ENCODE assay signal across 17 cellular contexts in the genomic region with DNA sequence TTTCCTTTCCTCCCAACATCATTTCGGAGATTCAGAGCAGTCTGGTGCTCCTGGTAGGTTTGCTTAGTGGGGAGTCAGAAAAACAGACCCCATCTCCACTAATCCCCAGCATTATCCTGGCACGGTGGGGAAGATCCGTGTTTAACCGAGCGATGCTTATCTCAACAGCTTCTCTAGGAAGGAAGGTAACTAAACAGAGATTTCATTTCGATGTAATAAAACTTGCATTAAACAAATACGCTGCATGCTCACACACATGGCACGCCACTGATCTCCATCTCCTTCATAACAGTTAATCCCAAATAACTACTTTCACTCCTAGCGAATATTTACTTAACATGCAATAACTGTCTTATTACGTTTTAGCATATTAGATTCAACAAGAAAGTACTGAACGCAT.
DNase-seq lines count a peak whose midpoint lies in the region; ATAC-seq and TF ChIP-seq lines count a peak whose summit lies in the region.
"Had no signal": no experiment of that assay in that cellular context is flagged by ENCODE, and none has a peak within 500 bp of the region (broad histone marks: within the 10 kb centered on the region; RNA-seq: fewer than 3 reads in every experiment).

No MANE protein-coding gene starts in this region.

- no peaks in the 10 kb centered on the region for H3K9me3 ChIP-seq in HEK293 (ENCODE audit: control insufficient read depth, insufficient read depth, low read depth, low read length)
- no peaks in the 10 kb centered on the region for H3K9me3 ChIP-seq in neural progenitor cell (ENCODE audit: low read depth)
- H3K9me3 ChIP-seq: Caco-2 had no signal

- TF ChIP-seq CTCF in HEK293 (tag by site-specific recombination; IDR thresholded peaks at IDR 0.05) (no peak), VCaP (conservative IDR thresholded peaks at IDR 0.05) (no peak), neural progenitor cell (IDR thresholded peaks at IDR 0.05) (no peak)

- peaks cover 46% of the 10 kb centered on the region for H3K4me1 Mint-ChIP-seq in neural progenitor cell
- no peaks in the 10 kb centered on the region for H3K4me1 Mint-ChIP-seq in activated naive CD4-positive, alpha-beta T cell treated with anti-CD3 and anti-CD28 coated beads, Interleukin-2, amount 10 ng/mL, durations not matched to agents 7 days and 5 days
- H3K4me1 Mint-ChIP-seq: CD4-positive, CD25-positive, alpha-beta regulatory T cell had no signal

- peak; percentile 53 for ATAC-seq in left colon
- ATAC-seq: CD8-positive, alpha-beta T cell; HCT116 had no signal

- H3K27me3 Mint-ChIP-seq in neural progenitor cell (ENCODE audit: insufficient read depth, low read depth): peaks cover 7% of the 10 kb centered on the region
- H3K27me3 Mint-ChIP-seq in activated naive CD4-positive, alpha-beta T cell treated with anti-CD3 and anti-CD28 coated beads, Interleukin-2, amount 10 ng/mL, durations not matched to agents 7 days and 5 days: peaks cover 72% of the 10 kb centered on the region

- H4K20me1 ChIP-seq in neural progenitor cell (ENCODE audit: low read depth): no peaks in the 10 kb centered on the region

- no peak overlapping the region for H3K9ac ChIP-seq in neural progenitor cell
- H3K9ac ChIP-seq: GM23248 had no signal

- H3K79me2 ChIP-seq in neural progenitor cell (ENCODE audit: low read depth): no peaks in the 10 kb centered on the region

- H3K27me3 ChIP-seq in neural progenitor cell: no peaks in the 10 kb centered on the region

- H3K4me3 ChIP-seq in HEK293 (ENCODE audit: low read depth, low read length) (no peak overlapping the region), neural progenitor cell (no peak overlapping the region)
- H3K4me3 ChIP-seq: GM23248 had no signal

- peak overlapping the region; percentile 55 for H3K4me2 ChIP-seq in neural progenitor cell

- H3K36me3 Mint-ChIP-seq in neural progenitor cell: peaks cover 29% of the 10 kb centered on the region
- no peaks in the 10 kb centered on the region for H3K36me3 Mint-ChIP-seq in activated naive CD4-positive, alpha-beta T cell treated with anti-CD3 and anti-CD28 coated beads, Interleukin-2, amount 10 ng/mL, durations not matched to agents 7 days and 5 days
- H3K36me3 Mint-ChIP-seq: CD4-positive, CD25-positive, alpha-beta regulatory T cell; CD8-positive, alpha-beta T cell had no signal

- no peak overlapping the region for H3K27ac Mint-ChIP-seq in neural progenitor cell
- H3K27ac Mint-ChIP-seq in activated naive CD4-positive, alpha-beta T cell treated with anti-CD3 and anti-CD28 coated beads, Interleukin-2, amount 10 ng/mL, durations not matched to agents 7 days and 5 days: no peak overlapping the region
- H3K27ac Mint-ChIP-seq: CD4-positive, CD25-positive, alpha-beta regulatory T cell; CD8-positive, alpha-beta T cell; HFFc6 had no signal

- CTCF ChIA-PET in HEK293 (lab: Yijun Ruan, JAX): interaction anchor here (0.7 kb wide), 1 partner anchor 54 kb away, joined by 3 read pairs; no protein-coding TSS in a partner anchor
- CTCF ChIA-PET in activated naive CD4-positive, alpha-beta T cell treated with anti-CD3 and anti-CD28 coated beads, Interleukin-2, amount 10 ng/mL, durations not matched to agents 7 days and 5 days (lab: Charles Lee): interaction anchor here (1.1 to 1.2 kb wide), 2 partner anchors 37 to 39 kb away, joined by 3 to 5 read pairs; no protein-coding TSS in a partner anchor

- H3K4me3 Mint-ChIP-seq in neural progenitor cell: no peak overlapping the region
- no peak overlapping the region for H3K4me3 Mint-ChIP-seq in activated naive CD4-positive, alpha-beta T cell treated with anti-CD3 and anti-CD28 coated beads, Interleukin-2, amount 10 ng/mL, durations not matched to agents 7 days and 5 days
- H3K4me3 Mint-ChIP-seq: CD4-positive, CD25-positive, alpha-beta regulatory T cell; CD8-positive, alpha-beta T cell; HFFc6 had no signal

- H3K4me1 ChIP-seq in HEK293 (ENCODE audit: control insufficient read depth, insufficient read depth, low read length): no peaks in the 10 kb centered on the region
- H3K4me1 ChIP-seq in neural progenitor cell: peaks cover 41% of the 10 kb centered on the region

- DNase-seq in left colon: no peak
- no peak for DNase-seq in neural progenitor cell (ENCODE audit: low spot score)
- DNase-seq in NCI-H1092 treated with DMSO at 0.1 percent for 48 hours (lab: John Stamatoyannopoulos, UW): no peak
- DNase-seq in stimulated activated CD4-positive, alpha-beta T cell treated with anti-CD3 and anti-CD28 coated beads, Interleukin-12 subunit alpha, Interleukin-12 subunit beta, amount 100 ng/mL, for 4 hours: no peak
- no peak for DNase-seq in activated naive CD4-positive, alpha-beta T cell treated with anti-CD3 and anti-CD28 coated beads, Interleukin-2, amount 10 ng/mL, durations not matched to agents 7 days and 5 days
- DNase-seq: C1 segment of cervical spinal cord; Caco-2; CD4-positive, CD25-positive, alpha-beta regulatory T cell; CD8-positive, alpha-beta T cell; DMS153; DND-41; GM23248; H7; HFFc6 had no signal

- no peaks in the 10 kb centered on the region for H3K9me3 Mint-ChIP-seq in neural progenitor cell
- H3K9me3 Mint-ChIP-seq in activated naive CD4-positive, alpha-beta T cell treated with anti-CD3 and anti-CD28 coated beads, Interleukin-2, amount 10 ng/mL, durations not matched to agents 7 days and 5 days: no peaks in the 10 kb centered on the region
- H3K9me3 Mint-ChIP-seq: CD8-positive, alpha-beta T cell; HFFc6 had no signal

- H3K36me3 ChIP-seq in HEK293 (ENCODE audit: control insufficient read depth in 2 of 2, insufficient read depth in 1 of 2, low read length in 2 of 2) (peaks cover 0 to 25% of the 10 kb centered on the region in 2 experiments; a peak in 1 of 3 replicates), neural progenitor cell (no peaks in the 10 kb centered on the region)

- POLR2A ChIA-PET in HEK293 (lab: Yijun Ruan, JAX): interaction anchor here (0.6 to 0.7 kb wide), 2 partner anchors 12 to 14 kb away, joined by 3 to 4 read pairs; no protein-coding TSS in a partner anchor

- no peak overlapping the region for H2AFZ ChIP-seq in neural progenitor cell (replicated peaks)
- H2AFZ ChIP-seq: GM23248 had no signal

- peaks cover 13% of the 10 kb centered on the region for H3F3A ChIP-seq in neural progenitor cell (ENCODE audit: low read depth)

- intact Hi-C loops in left colon (cut with DNase I, micrococcal nuclease): no loop called here

- H3K27ac ChIP-seq in HEK293 (ENCODE audit: extremely low read depth, low read depth, low read length): no peak overlapping the region
- peak overlapping the region; percentile 93 for H3K27ac ChIP-seq in VCaP
- no peak overlapping the region for H3K27ac ChIP-seq in neural progenitor cell
- H3K27ac ChIP-seq: GM23248 had no signal

TF ChIP-seq in HEK293, 187 proteins besides CTCF, POLR2A, EP300 and RAD21 (continues in another document):
- TF ChIP-seq BCL11B (tag by site-specific recombination; IDR thresholded peaks at IDR 0.05; ENCODE audit: low read depth) (0 out of 2 replicates have a peak, but pooled peaks have one; percentile 20), ZNF146 (tag by site-specific recombination; IDR thresholded peaks at IDR 0.05) (no peak), ZNF510 (tag by site-specific recombination; IDR thresholded peaks at IDR 0.05; ENCODE audit: insufficient replicate concordance) (no peak), ZNF433 (tag by site-specific recombination; IDR thresholded peaks at IDR 0.05; ENCODE audit: low read depth) (no peak), ZNF585B (tag by site-specific recombination; IDR thresholded peaks at IDR 0.05) (no peak), ZXDB (tag by site-specific recombination; IDR thresholded peaks at IDR 0.05) (peak; percentile 45; the same call in 1 of the 2 replicates), HOXC10 (CRISPR knock-in tag; IDR thresholded peaks at IDR 0.05) (no peak), ZNF530 (tag by site-specific recombination; IDR thresholded peaks at IDR 0.05; ENCODE audit: low read depth) (no peak), ZNF626 (tag by site-specific recombination; IDR thresholded peaks at IDR 0.05) (no peak), SCRT1 (tag by site-specific recombination; IDR thresholded peaks at IDR 0.05; ENCODE audit: borderline replicate concordance) (no peak), ZFHX2 (tag by site-specific recombination; conservative IDR thresholded peaks at IDR 0.05) (no peak), ZNF776 (tag by site-specific recombination; IDR thresholded peaks at IDR 0.05; ENCODE audit: borderline replicate concordance) (no peak), OVOL3 (tag by site-specific recombination; IDR thresholded peaks at IDR 0.05) (peak; percentile 75), WT1 (tag by site-specific recombination; IDR thresholded peaks at IDR 0.05) (peak; percentile 80), ZSCAN23 (tag by site-specific recombination; IDR thresholded peaks at IDR 0.05) (no peak), IKZF3 (tag by site-specific recombination; IDR thresholded peaks at IDR 0.05) (peak; percentile 59; the same call in 1 of the 2 replicates)
- TF ChIP-seq, protein P1, sequence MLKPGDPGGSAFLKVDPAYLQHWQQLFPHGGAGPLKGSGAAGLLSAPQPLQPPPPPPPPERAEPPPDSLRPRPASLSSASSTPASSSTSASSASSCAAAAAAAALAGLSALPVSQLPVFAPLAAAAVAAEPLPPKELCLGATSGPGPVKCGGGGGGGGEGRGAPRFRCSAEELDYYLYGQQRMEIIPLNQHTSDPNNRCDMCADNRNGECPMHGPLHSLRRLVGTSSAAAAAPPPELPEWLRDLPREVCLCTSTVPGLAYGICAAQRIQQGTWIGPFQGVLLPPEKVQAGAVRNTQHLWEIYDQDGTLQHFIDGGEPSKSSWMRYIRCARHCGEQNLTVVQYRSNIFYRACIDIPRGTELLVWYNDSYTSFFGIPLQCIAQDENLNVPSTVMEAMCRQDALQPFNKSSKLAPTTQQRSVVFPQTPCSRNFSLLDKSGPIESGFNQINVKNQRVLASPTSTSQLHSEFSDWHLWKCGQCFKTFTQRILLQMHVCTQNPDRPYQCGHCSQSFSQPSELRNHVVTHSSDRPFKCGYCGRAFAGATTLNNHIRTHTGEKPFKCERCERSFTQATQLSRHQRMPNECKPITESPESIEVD (tag by site-specific recombination; IDR thresholded peaks at IDR 0.05): peak; percentile 86
- TF ChIP-seq, protein P2, sequence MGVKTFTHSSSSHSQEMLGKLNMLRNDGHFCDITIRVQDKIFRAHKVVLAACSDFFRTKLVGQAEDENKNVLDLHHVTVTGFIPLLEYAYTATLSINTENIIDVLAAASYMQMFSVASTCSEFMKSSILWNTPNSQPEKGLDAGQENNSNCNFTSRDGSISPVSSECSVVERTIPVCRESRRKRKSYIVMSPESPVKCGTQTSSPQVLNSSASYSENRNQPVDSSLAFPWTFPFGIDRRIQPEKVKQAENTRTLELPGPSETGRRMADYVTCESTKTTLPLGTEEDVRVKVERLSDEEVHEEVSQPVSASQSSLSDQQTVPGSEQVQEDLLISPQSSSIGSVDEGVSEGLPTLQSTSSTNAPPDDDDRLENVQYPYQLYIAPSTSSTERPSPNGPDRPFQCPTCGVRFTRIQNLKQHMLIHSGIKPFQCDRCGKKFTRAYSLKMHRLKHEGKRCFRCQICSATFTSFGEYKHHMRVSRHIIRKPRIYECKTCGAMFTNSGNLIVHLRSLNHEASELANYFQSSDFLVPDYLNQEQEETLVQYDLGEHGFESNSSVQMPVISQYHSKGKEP (tag by site-specific recombination; IDR thresholded peaks at IDR 0.05): peak; percentile 98
